2 cellular contexts compared by ENCODE assay signal in the genomic region with DNA sequence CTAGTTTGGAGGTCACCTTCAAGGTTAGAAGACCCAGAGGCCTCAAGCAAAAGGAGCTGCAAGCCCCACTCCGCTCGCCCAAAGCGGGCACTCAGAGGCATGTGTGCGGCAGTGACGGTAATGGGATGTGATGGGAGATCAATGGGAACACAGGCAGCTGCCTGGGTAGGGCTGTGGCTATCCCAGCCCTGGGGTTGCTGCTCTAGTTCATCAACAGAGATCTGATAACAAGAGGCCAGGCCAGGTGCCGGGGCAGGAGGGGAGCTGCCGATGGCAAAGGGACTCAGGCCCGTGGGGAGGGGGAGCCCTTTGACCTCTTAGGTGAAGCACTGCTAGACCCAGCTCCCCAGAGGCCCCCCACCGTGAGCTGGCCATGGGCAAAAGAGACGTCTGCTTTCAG.
TF ChIP-seq lines count a peak whose summit lies in the region.

No MANE protein-coding gene starts in this region.

TF ChIP-seq in IMR-90, 13 proteins besides CTCF, POLR2A, EP300 and RAD21:
- no peak for TF ChIP-seq MXI1 (IDR thresholded peaks at IDR 0.05; ENCODE audit: borderline replicate concordance, low read depth, low read length)
- no peak for TF ChIP-seq RFX5 (IDR thresholded peaks at IDR 0.05; ENCODE audit: low read depth, low read length)
- TF ChIP-seq FOS (IDR thresholded peaks at IDR 0.05; ENCODE audit: low read depth, low read length), result no peak
- no peak for TF ChIP-seq NFE2L2 (IDR thresholded peaks at IDR 0.05; ENCODE audit: low read depth, low read length)
- TF ChIP-seq BHLHE40 (IDR thresholded peaks at IDR 0.05; ENCODE audit: low read depth, low read length), result no peak
- no peak for TF ChIP-seq MAFK (IDR thresholded peaks at IDR 0.05; ENCODE audit: low read depth, low read length)
- TF ChIP-seq, protein P1, sequence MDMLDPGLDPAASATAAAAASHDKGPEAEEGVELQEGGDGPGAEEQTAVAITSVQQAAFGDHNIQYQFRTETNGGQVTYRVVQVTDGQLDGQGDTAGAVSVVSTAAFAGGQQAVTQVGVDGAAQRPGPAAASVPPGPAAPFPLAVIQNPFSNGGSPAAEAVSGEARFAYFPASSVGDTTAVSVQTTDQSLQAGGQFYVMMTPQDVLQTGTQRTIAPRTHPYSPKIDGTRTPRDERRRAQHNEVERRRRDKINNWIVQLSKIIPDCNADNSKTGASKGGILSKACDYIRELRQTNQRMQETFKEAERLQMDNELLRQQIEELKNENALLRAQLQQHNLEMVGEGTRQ (IDR thresholded peaks at IDR 0.05; ENCODE audit: low read depth, low read length), result no peak
- TF ChIP-seq SMC3 (IDR thresholded peaks at IDR 0.05; ENCODE audit: low read depth, low read length), result no peak
- TF ChIP-seq CEBPB (IDR thresholded peaks at IDR 0.05; ENCODE audit: low read depth, low read length), result no peak
- no peak for TF ChIP-seq RCOR1 (IDR thresholded peaks at IDR 0.05; ENCODE audit: insufficient replicate concordance, low read length)
- TF ChIP-seq ELK1 (IDR thresholded peaks at IDR 0.05; ENCODE audit: borderline replicate concordance, low read depth, low read length), result no peak
- no peak for TF ChIP-seq CHD1 (IDR thresholded peaks at IDR 0.05; ENCODE audit: low read depth, low read length)
- TF ChIP-seq MAZ (IDR thresholded peaks at IDR 0.05; ENCODE audit: borderline replicate concordance, low read depth, low read length), result no peak

TF ChIP-seq in GM12878, 131 proteins besides CTCF, POLR2A, EP300 and RAD21:
- no peak for TF ChIP-seq ZBTB40 (IDR thresholded peaks at IDR 0.05; ENCODE audit: borderline replicate concordance)
- 0 out of 2 replicates have a peak, but pooled peaks have one; percentile 19 for TF ChIP-seq NR2F1 (conservative IDR thresholded peaks at IDR 0.05)
